8 cellular contexts compared by ENCODE assay signal in the genomic region with DNA sequence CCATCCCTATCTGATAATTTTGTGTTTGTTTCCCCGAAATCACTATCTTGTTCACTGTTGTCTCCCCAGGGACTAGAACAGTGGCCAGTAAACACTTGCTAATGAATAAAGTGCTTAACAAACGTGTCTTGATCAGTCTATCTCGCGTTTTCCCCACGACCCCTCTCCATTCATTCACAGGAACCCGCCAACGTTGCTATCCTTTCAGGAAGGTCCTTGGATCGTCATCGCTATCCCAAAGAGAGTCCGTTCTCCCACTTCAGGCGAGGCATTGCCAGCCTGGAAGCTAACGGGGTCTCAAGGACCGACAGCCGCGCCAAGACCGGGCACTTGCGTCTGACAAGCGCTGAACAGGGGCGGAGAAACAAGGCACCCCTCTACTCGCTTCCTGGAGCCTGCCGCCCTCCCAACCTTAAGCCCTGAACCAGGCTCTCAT. TPM values are rescaled to one million over a fixed set of nuclear protein-coding genes. Genes with fewer than 3 reads are reported as not detected.
DNase-seq lines count a peak whose midpoint lies in the region; FAIRE-seq and TF ChIP-seq lines count a peak whose summit lies in the region.

No MANE protein-coding gene starts in this region.

- H3K27me3 Mint-ChIP-seq in activated T-cell treated with anti-CD3 and anti-CD28 coated beads, Interleukin-2, amount 50 U/mL, for 24 hours: no peaks in the 10 kb centered on the region

- H3K4me2 ChIP-seq in endothelial cell of umbilical vein (ENCODE audit: insufficient read depth, low read length): peak overlapping the region; percentile 93
- peak overlapping the region; percentile 86 for H3K4me2 ChIP-seq in trophoblast cell (ENCODE audit: low read length)

- TSS peak; percentile 61 for BruUV-seq in endothelial cell of umbilical vein (replicated peaks; lab: Mats Ljungman, UMichigan)

- no peaks in the 10 kb centered on the region for H3K9me3 Mint-ChIP-seq in activated T-cell treated with anti-CD3 and anti-CD28 coated beads, Interleukin-2, amount 50 U/mL, for 24 hours

- H3K18ac ChIP-seq in trophoblast cell (ENCODE audit: low read length): peak overlapping the region; percentile 80

- no peak overlapping the region for H2BK120ac ChIP-seq in trophoblast cell (ENCODE audit: insufficient read depth, low read length, poor library complexity)

- H4K12ac ChIP-seq in trophoblast cell (ENCODE audit: low read depth, low read length): peak overlapping the region; percentile 85

- WGBS in trophoblast cell (ENCODE audit: extremely low coverage, insufficient coverage, insufficient read length): no CpG with 5 or more reads among the region's 21 CpGs

- POLR2A ChIA-PET in endothelial cell of umbilical vein (lab: Charles Lee): interaction anchor here (1.1 kb wide), 1 partner anchor 317 kb away, joined by 3 read pairs; no protein-coding TSS in a partner anchor

- CTCF ChIA-PET in endothelial cell of umbilical vein (lab: Charles Lee): interaction anchor here (0.7 to 1.7 kb wide), 7 partner anchors 13 to 673 kb away, joined by 3 to 17 read pairs (median 4); no protein-coding TSS in a partner anchor

- TF ChIP-seq POLR2A in endothelial cell of umbilical vein (IDR thresholded peaks at IDR 0.05; ENCODE audit: low read depth, low read length): no peak

- peak overlapping the region; percentile 59 for H2BK5ac ChIP-seq in trophoblast cell (ENCODE audit: low read depth, low read length, poor library complexity)

- H3K4me1 ChIP-seq in endothelial cell of umbilical vein (ENCODE audit: control insufficient read depth, extremely low read depth, insufficient read depth, low read length) (peaks cover 21% of the 10 kb centered on the region), trophoblast cell (ENCODE audit: control insufficient read depth in 1 of 2, insufficient read depth in 2 of 2, low read length in 2 of 2) (peaks cover 5 to 6% of the 10 kb centered on the region in 2 experiments)

- H3K4me1 Mint-ChIP-seq in activated T-cell treated with anti-CD3 and anti-CD28 coated beads, Interleukin-2, amount 50 U/mL, for 24 hours (ENCODE audit: low read depth): peaks cover 63% of the 10 kb centered on the region

- H3K27ac Mint-ChIP-seq in activated T-cell treated with anti-CD3 and anti-CD28 coated beads, Interleukin-2, amount 50 U/mL, for 24 hours: no peak overlapping the region

- no peaks in the 10 kb centered on the region for H4K20me1 ChIP-seq in endothelial cell of umbilical vein (replicated peaks; ENCODE audit: control insufficient read depth, extremely low read depth, insufficient read depth, low read length)

- no peak overlapping the region for H3K23ac ChIP-seq in trophoblast cell (ENCODE audit: low read length)

- H3K36me3 ChIP-seq in endothelial cell of umbilical vein (ENCODE audit: control insufficient read depth in 2 of 2, extremely low read depth in 1 of 2, insufficient read depth in 2 of 2, low read length in 2 of 2) (peaks cover 0 to 2% of the 10 kb centered on the region in 2 experiments), trophoblast cell (ENCODE audit: control insufficient read depth in 1 of 2, insufficient read depth in 2 of 2, low read length in 2 of 2) (peaks cover 0 to under 1% of the 10 kb centered on the region in 2 experiments)

- H3K36me3 Mint-ChIP-seq in activated T-cell treated with anti-CD3 and anti-CD28 coated beads, Interleukin-2, amount 50 U/mL, for 24 hours (ENCODE audit: low read depth): peaks cover 66% of the 10 kb centered on the region

- peak overlapping the region; percentile 69 for H3K14ac ChIP-seq in trophoblast cell (ENCODE audit: low read length)

- no peak for TF ChIP-seq CTCF in endothelial cell of umbilical vein (IDR thresholded peaks at IDR 0.05; ENCODE audit: extremely low read depth in 1 of 2, insufficient read depth in 1 of 2, low read depth in 1 of 2, low read length in 2 of 2)

- H3K4me3 ChIP-seq in Jurkat, Clone E6-1 (ENCODE audit: low read length): peak overlapping the region; percentile 81
- H3K4me3 ChIP-seq in endothelial cell of umbilical vein (replicated peaks in 1 of 3; ENCODE audit: insufficient read depth in 1 of 3, low read depth in 1 of 3, low read length in 3 of 3) (peak overlapping the region; percentile 77 to 95 (median 79)), trophoblast cell (ENCODE audit: low read depth, low read length) (peak overlapping the region; percentile 95)

- H2AK5ac ChIP-seq in trophoblast cell (ENCODE audit: low read length): no peak overlapping the region

- H3K4me3 Mint-ChIP-seq in activated T-cell treated with anti-CD3 and anti-CD28 coated beads, Interleukin-2, amount 50 U/mL, for 24 hours: no peak overlapping the region

- peak overlapping the region; percentile 91 for H3K9ac ChIP-seq in endothelial cell of umbilical vein (replicated peaks; ENCODE audit: extremely low read depth, insufficient read depth, low read length)
- H3K9ac ChIP-seq in trophoblast cell (ENCODE audit: low read length): peak overlapping the region; percentile 90

- H3K79me1 ChIP-seq in trophoblast cell (ENCODE audit: low read length): peaks cover 8% of the 10 kb centered on the region

- DNase-seq in activated T-cell treated with anti-CD3 and anti-CD28 coated beads for 4 hours (peak; percentile 21), endothelial cell of umbilical vein (ENCODE audit: low read depth, low spot score) (no peak), trophoblast cell (no peak), cortex of kidney (lab: John Stamatoyannopoulos, UW) (no peak), NK-92 (lab: John Stamatoyannopoulos, UW; ENCODE audit: unreplicated experiment) (no peak), NCI-H2227 treated with DMSO at 0.1 percent for 48 hours (lab: John Stamatoyannopoulos, UW) (no peak)
- DNase-seq in activated T-cell treated with anti-CD3 and anti-CD28 coated beads, Interleukin-2, amount 50 U/mL, for 24 hours: no peak
- DNase-seq in Jurkat, Clone E6-1 (ENCODE audit: low read depth, low spot score): peak; percentile 30

- H2BK12ac ChIP-seq in trophoblast cell (ENCODE audit: low read length): no peak overlapping the region

- intact Hi-C loops in endothelial cell of umbilical vein (cut with micrococcal nuclease): loop anchor here (1.0 to 10.0 kb wide), 6 partner anchors 252 to 1041 kb away; a partner anchor contains a TSS

- peak overlapping the region; percentile 85 for H2AFZ ChIP-seq in endothelial cell of umbilical vein (ENCODE audit: low read depth, low read length)
- H2AFZ ChIP-seq in trophoblast cell (ENCODE audit: insufficient read depth, low read length, poor library complexity): peak overlapping the region; percentile 96

- H3K79me2 ChIP-seq in endothelial cell of umbilical vein (ENCODE audit: control insufficient read depth, insufficient read depth, low read length): peaks cover 74% of the 10 kb centered on the region
- H3K79me2 ChIP-seq in trophoblast cell (ENCODE audit: control insufficient read depth, insufficient read depth, low read length, poor library complexity): peaks cover 11% of the 10 kb centered on the region

- peak overlapping the region; percentile 57 for H3K4ac ChIP-seq in trophoblast cell (ENCODE audit: low read depth, low read length)

- FAIRE-seq in endothelial cell of umbilical vein (lab: Jason Lieb, UNC): no peak

- H3K9me3 ChIP-seq in endothelial cell of umbilical vein (replicated peaks; ENCODE audit: control insufficient read depth, insufficient read depth, low read length): no peaks in the 10 kb centered on the region
- H3K9me3 ChIP-seq in trophoblast cell (ENCODE audit: insufficient read depth, low read depth, low read length): no peaks in the 10 kb centered on the region

- H4K8ac ChIP-seq in trophoblast cell (ENCODE audit: low read depth, low read length): peak overlapping the region; percentile 90

- dilution Hi-C loops in endothelial cell of umbilical vein (cut with MboI; ENCODE audit: extremely low pct_ligation_motif_present, low sequenced_read_pairs): no loop called here

- no peaks in the 10 kb centered on the region for H3K9me1 ChIP-seq in endothelial cell of umbilical vein (replicated peaks; ENCODE audit: control insufficient read depth, extremely low read depth, insufficient read depth, low read length)

- H3K27ac ChIP-seq in endothelial cell of umbilical vein (ENCODE audit: insufficient read depth, low read depth, low read length) (peak overlapping the region; percentile 49), trophoblast cell (ENCODE audit: low read depth, low read length) (no peak overlapping the region)

- H4K91ac ChIP-seq in trophoblast cell (ENCODE audit: low read depth, low read length): peak overlapping the region; percentile 78

- H3K27me3 ChIP-seq in endothelial cell of umbilical vein (ENCODE audit: control insufficient read depth in 2 of 2, insufficient read depth in 2 of 2, low read length in 2 of 2): no peaks in the 10 kb centered on the region
- no peaks in the 10 kb centered on the region for H3K27me3 ChIP-seq in trophoblast cell (ENCODE audit: insufficient read depth, low read length)

TF ChIP-seq in endothelial cell of umbilical vein, 7 proteins besides CTCF, POLR2A, EP300 and RAD21 (continues in another document):
- TF ChIP-seq EZH2 (IDR thresholded peaks at IDR 0.05; ENCODE audit: borderline replicate concordance, low read depth, low read length, severe bottlenecking) (no peak), JUN (IDR thresholded peaks at IDR 0.05; ENCODE audit: borderline replicate concordance, insufficient read depth, insufficient read length, low read depth) (no peak), FOS (IDR thresholded peaks at IDR 0.05; ENCODE audit: borderline replicate concordance, insufficient read depth, low read length) (no peak)

RNA-seq across cellular contexts. Expression of a gene that starts 0.3 kb away (rescaled TPM):
- polyA plus RNA-seq in Jurkat, Clone E6-1 (2012; ENCODE audit: insufficient read depth, insufficient read length): 9.1 TPM
- 9.6 and 14.7 TPM in 2 replicates for total RNA-seq in endothelial cell of umbilical vein
- 6.9 and 7.6 TPM in 2 replicates for polyA plus RNA-seq in endothelial cell of umbilical vein
- polyA plus RNA-seq in endothelial cell of umbilical vein (2011; cell fraction: cytosol; rRNA removed): 4.5 and 5.9 TPM in 2 replicates
- 24.7 and 32.1 TPM in 2 replicates for polyA plus RNA-seq in endothelial cell of umbilical vein (2011; cell fraction: nucleus; rRNA removed)
- polyA plus RNA-seq in endothelial cell of umbilical vein (2012): 6.4 and 11.6 TPM in 2 replicates
- 12.5 and 19.4 TPM in 2 replicates for polyA minus RNA-seq in endothelial cell of umbilical vein
- 8.5 TPM for polyA minus RNA-seq in endothelial cell of umbilical vein (2011; cell fraction: cytosol; rRNA and poly(A)+ RNA removed)
- polyA minus RNA-seq in endothelial cell of umbilical vein (2011; cell fraction: nucleus; rRNA and poly(A)+ RNA removed): 8.1 and 19.1 TPM in 2 replicates
- polyA plus RNA-seq in trophoblast cell (2013): 5.6 and 5.9 TPM in 2 replicates

RNA-seq across cellular contexts. Expression of a gene that starts 0.7 kb away (rescaled TPM):
- 6.2 TPM for polyA plus RNA-seq in Jurkat, Clone E6-1 (2012; ENCODE audit: insufficient read depth, insufficient read length)
- 13.0 and 13.3 TPM in 2 replicates for total RNA-seq in endothelial cell of umbilical vein
- polyA plus RNA-seq in endothelial cell of umbilical vein: 5.7 and 6.8 TPM in 2 replicates
- polyA plus RNA-seq in endothelial cell of umbilical vein (2011; cell fraction: cytosol; rRNA removed): 7.1 and 8.3 TPM in 2 replicates
- polyA plus RNA-seq in endothelial cell of umbilical vein (2011; cell fraction: nucleus; rRNA removed): 9.1 and 10.1 TPM in 2 replicates
- 8.3 and 9.1 TPM in 2 replicates for polyA plus RNA-seq in endothelial cell of umbilical vein (2012)
- 22.6 and 23.5 TPM in 2 replicates for polyA minus RNA-seq in endothelial cell of umbilical vein
- polyA minus RNA-seq in endothelial cell of umbilical vein (2011; cell fraction: cytosol; rRNA and poly(A)+ RNA removed): 13.4 TPM
- 11.5 and 19.3 TPM in 2 replicates for polyA minus RNA-seq in endothelial cell of umbilical vein (2011; cell fraction: nucleus; rRNA and poly(A)+ RNA removed)
- polyA plus RNA-seq in trophoblast cell (2013): 6.2 and 6.5 TPM in 2 replicates

Comparison
In these comparisons a context has a peak if more than half of its experiments do, and no peak if none do; other contexts are left out.
1. DNase-seq: peak in activated T-cell treated with anti-CD3 and anti-CD28 coated beads for 4 hours (single experiment) and Jurkat, Clone E6-1 (single experiment); none in activated T-cell treated with anti-CD3 and anti-CD28 coated beads, Interleukin-2, amount 50 U/mL, for 24 hours (single experiment), endothelial cell of umbilical vein (single experiment), trophoblast cell (0 of 2), cortex of kidney (single experiment), NK-92 (single experiment) and NCI-H2227 treated with DMSO at 0.1 percent for 48 hours (single experiment).
2. Peak in every context shown above with its lines, with median percentiles within 50 percentile points of each other: H3K4me3 ChIP-seq.